1 cellular context compared by ENCODE assay signal in the genomic region with DNA sequence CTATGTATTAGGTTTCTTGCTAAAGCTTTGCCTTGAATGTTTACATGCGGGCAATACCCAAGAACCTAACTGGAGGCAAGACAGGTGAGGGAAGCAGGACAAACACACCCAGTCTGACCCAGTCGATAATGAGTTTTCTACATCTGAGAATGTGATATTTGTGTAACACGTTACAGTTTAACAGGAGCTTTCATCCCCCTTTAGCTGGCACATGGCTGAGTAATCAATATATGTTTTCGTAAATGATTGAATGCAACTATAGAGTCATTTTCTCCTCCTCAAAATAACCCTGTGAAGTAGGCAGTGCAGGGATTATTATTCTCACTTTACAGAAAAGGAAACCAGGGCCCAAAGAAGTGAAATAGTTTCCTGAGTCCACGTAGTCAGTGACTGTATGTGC.
TF ChIP-seq lines count a peak whose summit lies in the region.

No MANE protein-coding gene starts in this region.

TF ChIP-seq in GM23338, 12 proteins besides CTCF, POLR2A, EP300 and RAD21 (continued from another document):
- TF ChIP-seq, protein P1, sequence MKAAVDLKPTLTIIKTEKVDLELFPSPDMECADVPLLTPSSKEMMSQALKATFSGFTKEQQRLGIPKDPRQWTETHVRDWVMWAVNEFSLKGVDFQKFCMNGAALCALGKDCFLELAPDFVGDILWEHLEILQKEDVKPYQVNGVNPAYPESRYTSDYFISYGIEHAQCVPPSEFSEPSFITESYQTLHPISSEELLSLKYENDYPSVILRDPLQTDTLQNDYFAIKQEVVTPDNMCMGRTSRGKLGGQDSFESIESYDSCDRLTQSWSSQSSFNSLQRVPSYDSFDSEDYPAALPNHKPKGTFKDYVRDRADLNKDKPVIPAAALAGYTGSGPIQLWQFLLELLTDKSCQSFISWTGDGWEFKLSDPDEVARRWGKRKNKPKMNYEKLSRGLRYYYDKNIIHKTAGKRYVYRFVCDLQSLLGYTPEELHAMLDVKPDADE (IDR thresholded peaks at IDR 0.05) = no peak
- TF ChIP-seq, protein P2, sequence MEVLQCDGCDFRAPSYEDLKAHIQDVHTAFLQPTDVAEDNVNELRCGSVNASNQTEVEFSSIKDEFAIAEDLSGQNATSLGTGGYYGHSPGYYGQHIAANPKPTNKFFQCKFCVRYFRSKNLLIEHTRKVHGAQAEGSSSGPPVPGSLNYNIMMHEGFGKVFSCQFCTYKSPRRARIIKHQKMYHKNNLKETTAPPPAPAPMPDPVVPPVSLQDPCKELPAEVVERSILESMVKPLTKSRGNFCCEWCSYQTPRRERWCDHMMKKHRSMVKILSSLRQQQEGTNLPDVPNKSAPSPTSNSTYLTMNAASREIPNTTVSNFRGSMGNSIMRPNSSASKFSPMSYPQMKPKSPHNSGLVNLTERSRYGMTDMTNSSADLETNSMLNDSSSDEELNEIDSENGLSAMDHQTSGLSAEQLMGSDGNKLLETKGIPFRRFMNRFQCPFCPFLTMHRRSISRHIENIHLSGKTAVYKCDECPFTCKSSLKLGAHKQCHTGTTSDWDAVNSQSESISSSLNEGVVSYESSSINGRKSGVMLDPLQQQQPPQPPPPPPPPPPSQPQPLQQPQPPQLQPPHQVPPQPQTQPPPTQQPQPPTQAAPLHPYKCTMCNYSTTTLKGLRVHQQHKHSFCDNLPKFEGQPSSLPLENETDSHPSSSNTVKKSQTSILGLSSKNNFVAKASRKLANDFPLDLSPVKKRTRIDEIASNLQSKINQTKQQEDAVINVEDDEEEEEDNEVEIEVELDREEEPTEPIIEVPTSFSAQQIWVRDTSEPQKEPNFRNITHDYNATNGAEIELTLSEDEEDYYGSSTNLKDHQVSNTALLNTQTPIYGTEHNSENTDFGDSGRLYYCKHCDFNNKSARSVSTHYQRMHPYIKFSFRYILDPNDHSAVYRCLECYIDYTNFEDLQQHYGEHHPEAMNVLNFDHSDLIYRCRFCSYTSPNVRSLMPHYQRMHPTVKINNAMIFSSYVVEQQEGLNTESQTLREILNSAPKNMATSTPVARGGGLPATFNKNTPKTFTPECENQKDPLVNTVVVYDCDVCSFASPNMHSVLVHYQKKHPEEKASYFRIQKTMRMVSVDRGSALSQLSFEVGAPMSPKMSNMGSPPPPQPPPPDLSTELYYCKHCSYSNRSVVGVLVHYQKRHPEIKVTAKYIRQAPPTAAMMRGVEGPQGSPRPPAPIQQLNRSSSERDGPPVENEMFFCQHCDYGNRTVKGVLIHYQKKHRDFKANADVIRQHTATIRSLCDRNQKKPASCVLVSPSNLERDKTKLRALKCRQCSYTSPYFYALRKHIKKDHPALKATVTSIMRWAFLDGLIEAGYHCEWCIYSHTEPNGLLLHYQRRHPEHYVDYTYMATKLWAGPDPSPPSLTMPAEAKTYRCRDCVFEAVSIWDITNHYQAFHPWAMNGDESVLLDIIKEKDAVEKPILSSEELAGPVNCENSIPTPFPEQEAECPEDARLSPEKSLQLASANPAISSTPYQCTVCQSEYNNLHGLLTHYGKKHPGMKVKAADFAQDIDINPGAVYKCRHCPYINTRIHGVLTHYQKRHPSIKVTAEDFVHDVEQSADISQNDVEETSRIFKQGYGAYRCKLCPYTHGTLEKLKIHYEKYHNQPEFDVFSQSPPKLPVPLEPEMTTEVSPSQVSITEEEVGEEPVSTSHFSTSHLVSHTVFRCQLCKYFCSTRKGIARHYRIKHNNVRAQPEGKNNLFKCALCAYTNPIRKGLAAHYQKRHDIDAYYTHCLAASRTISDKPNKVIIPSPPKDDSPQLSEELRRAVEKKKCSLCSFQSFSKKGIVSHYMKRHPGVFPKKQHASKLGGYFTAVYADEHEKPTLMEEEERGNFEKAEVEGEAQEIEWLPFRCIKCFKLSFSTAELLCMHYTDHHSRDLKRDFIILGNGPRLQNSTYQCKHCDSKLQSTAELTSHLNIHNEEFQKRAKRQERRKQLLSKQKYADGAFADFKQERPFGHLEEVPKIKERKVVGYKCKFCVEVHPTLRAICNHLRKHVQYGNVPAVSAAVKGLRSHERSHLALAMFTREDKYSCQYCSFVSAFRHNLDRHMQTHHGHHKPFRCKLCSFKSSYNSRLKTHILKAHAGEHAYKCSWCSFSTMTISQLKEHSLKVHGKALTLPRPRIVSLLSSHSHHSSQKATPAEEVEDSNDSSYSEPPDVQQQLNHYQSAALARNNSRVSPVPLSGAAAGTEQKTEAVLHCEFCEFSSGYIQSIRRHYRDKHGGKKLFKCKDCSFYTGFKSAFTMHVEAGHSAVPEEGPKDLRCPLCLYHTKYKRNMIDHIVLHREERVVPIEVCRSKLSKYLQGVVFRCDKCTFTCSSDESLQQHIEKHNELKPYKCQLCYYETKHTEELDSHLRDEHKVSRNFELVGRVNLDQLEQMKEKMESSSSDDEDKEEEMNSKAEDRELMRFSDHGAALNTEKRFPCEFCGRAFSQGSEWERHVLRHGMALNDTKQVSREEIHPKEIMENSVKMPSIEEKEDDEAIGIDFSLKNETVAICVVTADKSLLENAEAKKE (CRISPR knock-in tag; IDR thresholded peaks at IDR 0.05) = no peak
- TF ChIP-seq JUNB (IDR thresholded peaks at IDR 0.05; ENCODE audit: unreplicated experiment) = no peak
- no peak for TF ChIP-seq EZH2 (IDR thresholded peaks at IDR 0.05; ENCODE audit: low read depth, unreplicated experiment)
- no peak for TF ChIP-seq NANOG (IDR thresholded peaks at IDR 0.05; ENCODE audit: borderline replicate concordance)
- no peak for TF ChIP-seq POLR2AphosphoS5 (IDR thresholded peaks at IDR 0.05; ENCODE audit: low read depth)
